In the genomic region with DNA sequence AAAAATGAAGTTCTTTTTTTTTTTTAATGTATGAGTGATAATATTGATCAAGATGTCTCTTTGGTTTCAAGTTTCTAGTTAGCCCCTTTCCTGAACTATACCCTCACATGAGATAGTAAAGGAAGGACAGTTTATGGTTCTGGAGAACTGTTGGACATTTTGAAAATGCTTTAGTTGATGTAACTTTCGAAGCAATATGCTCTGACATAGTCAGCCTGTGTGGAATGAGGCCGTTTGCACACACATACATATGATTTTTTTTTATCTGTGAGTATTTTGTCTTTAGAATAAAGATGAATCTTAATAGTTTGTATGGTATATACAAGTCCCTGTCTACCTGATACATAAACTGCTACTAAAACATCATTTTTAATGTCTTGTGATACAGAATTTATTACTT, we compare ENCODE assay signal across 15 cellular contexts.
A peak's percentile ranks its signal among the peaks of the same experiment; 100 is the strongest.
DNase-seq lines count a peak whose midpoint lies in the region; ATAC-seq and TF ChIP-seq lines count a peak whose summit lies in the region.
"Had no signal": no experiment of that assay in that cellular context is flagged by ENCODE, and none has a peak within 500 bp of the region (broad histone marks: within the 10 kb centered on the region; RNA-seq: fewer than 3 reads in every experiment).

No MANE protein-coding gene starts in this region.

- DNase-seq in Calu3 (no peak), SJSA1 (ENCODE audit: low read depth in 1 of 2, low spot score in 2 of 2) (no peak), hepatocyte (ENCODE audit: low spot score) (no peak), HuH-7.5 (ENCODE audit: low spot score) (no peak)
- DNase-seq: cortex of kidney, NCI-H446, stomach, WERI-Rb-1 had no signal

- H3K27ac ChIP-seq in SJSA1 = peak overlapping the region; percentile 91
- peak overlapping the region; percentile 60 for H3K27ac ChIP-seq in hepatocyte
- peak overlapping the region; percentile 95 for H3K27ac ChIP-seq in skeletal muscle tissue (ENCODE audit: low read depth, low read length)
- H3K27ac ChIP-seq: WERI-Rb-1 had no signal

- H3K4me1 Mint-ChIP-seq in Calu3 (ENCODE audit: low read depth, unreplicated experiment) = peaks cover 15% of the 10 kb centered on the region

- 36% methylated on average over 2 of the region's 2 CpGs for WGBS in hepatocyte (ENCODE audit: low lambda C conversion rate, missing lambda C conversion rate)

- no peak overlapping the region for H2AFZ ChIP-seq in hepatocyte

- H3K27me3 ChIP-seq in SJSA1 (replicated peaks) = no peaks in the 10 kb centered on the region
- H3K27me3 ChIP-seq in hepatocyte = no peaks in the 10 kb centered on the region
- H3K27me3 ChIP-seq in skeletal muscle tissue (ENCODE audit: control insufficient read depth in 3 of 3, insufficient read depth in 3 of 3, low read length in 3 of 3) = no peaks in the 10 kb centered on the region
- H3K27me3 ChIP-seq: esophagus muscularis mucosa, stomach had no signal

- intact Hi-C loops in Calu3 (cut with micrococcal nuclease; ENCODE audit: unreplicated experiment) = no loop called here

- H4K20me1 ChIP-seq in hepatocyte (ENCODE audit: insufficient read depth, poor library complexity, severe bottlenecking) = peaks cover 58% of the 10 kb centered on the region

- TF ChIP-seq CTCF in Calu3 (IDR thresholded peaks at IDR 0.05; ENCODE audit: unreplicated experiment) = no peak
- TF ChIP-seq CTCF in hepatocyte (IDR thresholded peaks at IDR 0.05; ENCODE audit: poor library complexity) = no peak

- CTCF ChIA-PET in Calu3 (lab: Charles Lee) = no interaction called here

- peak overlapping the region; percentile 57 to 63 (median 58) for H3K9ac ChIP-seq in skeletal muscle tissue (ENCODE audit: low read depth in 1 of 3, low read length in 3 of 3)

- H3K4me1 ChIP-seq in SJSA1 (replicated peaks) (peaks cover 39% of the 10 kb centered on the region), hepatocyte (ENCODE audit: insufficient read depth) (peaks cover 35% of the 10 kb centered on the region), skeletal muscle tissue (ENCODE audit: control insufficient read depth in 3 of 3, insufficient read depth in 3 of 3, low read length in 3 of 3) (peaks cover 55 to 60% (median 59%) of the 10 kb centered on the region in 3 donors)

- H3K4me2 ChIP-seq in hepatocyte = peak overlapping the region; percentile 64

- H3K79me2 ChIP-seq in hepatocyte = peaks cover 91% of the 10 kb centered on the region

- H3K36me3 Mint-ChIP-seq in Calu3 (ENCODE audit: insufficient read depth, unreplicated experiment) = peaks cover 5% of the 10 kb centered on the region

- no peak for ATAC-seq in HG02623 (IDR thresholded peaks at IDR 0.05; ENCODE audit: unreplicated experiment)
- ATAC-seq in GM21515 (IDR thresholded peaks at IDR 0.05; ENCODE audit: unreplicated experiment) = no peak
- no peak for ATAC-seq in GM19467 (IDR thresholded peaks at IDR 0.05; ENCODE audit: unreplicated experiment)

- H3K36me3 ChIP-seq in SJSA1 (no peaks in the 10 kb centered on the region), hepatocyte (replicated peaks; ENCODE audit: insufficient read depth, low read depth) (no peaks in the 10 kb centered on the region), skeletal muscle tissue (ENCODE audit: control insufficient read depth in 3 of 3, insufficient read depth in 3 of 3, low read length in 3 of 3) (no peaks in the 10 kb centered on the region)
- H3K36me3 ChIP-seq: esophagus muscularis mucosa, stomach had no signal

- H3K4me3 ChIP-seq in SJSA1 = no peak overlapping the region
- no peak overlapping the region for H3K4me3 ChIP-seq in hepatocyte
- H3K4me3 ChIP-seq in skeletal muscle tissue (ENCODE audit: low read length in 3 of 3) = no peak overlapping the region
- H3K4me3 ChIP-seq: stomach had no signal

- no peaks in the 10 kb centered on the region for H3K9me3 ChIP-seq in SJSA1 (replicated peaks)
- no peaks in the 10 kb centered on the region for H3K9me3 ChIP-seq in hepatocyte (ENCODE audit: low read depth)
- H3K9me3 ChIP-seq in skeletal muscle tissue (ENCODE audit: control insufficient read depth in 3 of 3, low read length in 3 of 3) = no peaks in the 10 kb centered on the region
- H3K9me3 ChIP-seq: esophagus muscularis mucosa, stomach had no signal

- no peaks in the 10 kb centered on the region for H3K27me3 Mint-ChIP-seq in Calu3 (ENCODE audit: unreplicated experiment)
- H3K27me3 Mint-ChIP-seq: activated T-helper 17 cell treated with anti-CD3 and anti-CD28 coated beads, Interleukin-2, amount 50 U/mL, for 72 hours; CD4-positive, alpha-beta memory T cell had no signal

- peak overlapping the region; percentile 58 for H3K27ac Mint-ChIP-seq in Calu3 (ENCODE audit: unreplicated experiment)

- BruUV-seq in Calu3 (replicated peaks; lab: Mats Ljungman, UMichigan) = no TSS peak

- H3K9me3 Mint-ChIP-seq in Calu3 (ENCODE audit: low read depth, unreplicated experiment) = no peaks in the 10 kb centered on the region
- H3K9me3 Mint-ChIP-seq: activated T-helper 17 cell treated with anti-CD3 and anti-CD28 coated beads, Interleukin-2, amount 50 U/mL, for 72 hours; CD4-positive, alpha-beta memory T cell had no signal

- no peaks in the 10 kb centered on the region for H3K9me2 ChIP-seq in hepatocyte (replicated peaks; ENCODE audit: insufficient read depth)

- no peak overlapping the region for H3K4me3 Mint-ChIP-seq in Calu3 (ENCODE audit: low read depth, unreplicated experiment)
